Comparison of ENCODE assay signal across 2 cellular contexts in the genomic region with DNA sequence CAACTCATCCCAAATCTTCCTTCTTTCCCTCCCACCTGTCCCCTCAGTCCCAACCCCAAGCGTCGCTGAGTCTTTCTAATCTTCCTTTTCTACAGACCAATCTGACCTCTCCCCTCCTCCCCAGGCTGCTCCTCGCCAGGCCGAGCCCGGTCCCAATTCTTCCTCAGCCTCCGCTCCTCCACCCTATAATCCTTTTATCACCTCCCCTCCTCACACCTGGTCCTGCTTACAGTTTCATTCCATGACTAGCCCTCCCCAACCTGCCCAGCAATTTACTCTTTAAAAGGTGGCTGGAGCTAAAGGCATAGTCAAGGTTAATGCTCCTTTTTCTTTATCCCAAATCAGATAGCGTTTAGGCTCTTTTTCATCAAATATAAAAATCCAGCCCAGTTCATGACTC. TPM values are rescaled to one million over a fixed set of nuclear protein-coding genes. Genes with fewer than 3 reads are reported as not detected.
"Had no signal": no experiment of that assay in that cellular context is flagged by ENCODE, and none has a peak within 500 bp of the region (broad histone marks: within the 10 kb centered on the region; RNA-seq: fewer than 3 reads in every experiment).

No MANE protein-coding gene starts in this region.

RNA-seq across cellular contexts. Expression of a gene that starts 52.3 kb away (rescaled TPM):
- total RNA-seq: G401, GM12878 had no signal
- polyA plus RNA-seq: GM12878 had no signal
